ENCODE assay signal across 1 cellular context in the genomic region with DNA sequence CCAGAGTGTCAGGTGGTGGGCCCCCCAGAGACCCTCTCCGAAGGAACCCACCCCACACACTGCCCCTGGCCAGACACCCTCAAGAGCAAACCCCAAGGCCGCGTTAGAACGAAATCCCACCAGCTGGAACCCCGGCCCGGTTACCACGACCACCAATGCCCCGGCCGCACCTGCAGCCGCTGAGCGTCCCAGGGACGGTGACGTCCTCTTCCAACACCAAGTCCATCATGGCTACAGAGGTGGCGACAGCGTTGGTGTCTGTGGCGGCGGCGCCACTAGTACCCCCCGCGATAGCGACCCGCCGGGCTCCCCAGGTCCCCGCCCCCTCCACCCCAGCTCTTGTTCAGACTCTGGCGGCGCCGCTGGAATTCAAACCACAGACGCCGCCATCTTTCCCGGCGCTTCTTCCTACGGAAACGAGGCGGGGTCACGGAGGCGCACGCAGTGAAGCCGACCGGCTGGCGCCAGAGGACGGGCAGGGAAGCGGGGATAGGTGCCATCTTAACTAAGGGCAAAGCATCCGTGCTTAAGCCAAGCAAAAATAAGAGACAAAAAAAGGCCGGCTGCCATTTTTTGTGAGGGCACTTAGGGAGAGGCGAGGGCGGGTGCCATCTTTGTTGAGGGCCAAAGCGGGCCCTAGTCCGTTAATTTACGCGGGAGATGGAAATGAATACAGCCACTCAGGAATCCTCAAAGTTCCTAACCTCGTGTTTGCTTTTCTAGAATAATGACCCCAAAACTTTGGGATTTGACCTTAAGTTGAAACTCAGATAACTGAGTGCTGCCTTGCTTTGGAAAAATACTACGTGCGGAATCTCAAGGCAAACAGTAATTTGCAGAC.
TF ChIP-seq lines count a peak whose summit lies in the region.

A gene (minus strand): TSS at position 418 of the 841 bp plus-strand sequence. CDS start 189 bp downstream, at position 229.

TF ChIP-seq in K562, 482 proteins besides CTCF, POLR2A, EP300 and RAD21 (continued from another document and continues in another):
- TF ChIP-seq, protein P1, sequence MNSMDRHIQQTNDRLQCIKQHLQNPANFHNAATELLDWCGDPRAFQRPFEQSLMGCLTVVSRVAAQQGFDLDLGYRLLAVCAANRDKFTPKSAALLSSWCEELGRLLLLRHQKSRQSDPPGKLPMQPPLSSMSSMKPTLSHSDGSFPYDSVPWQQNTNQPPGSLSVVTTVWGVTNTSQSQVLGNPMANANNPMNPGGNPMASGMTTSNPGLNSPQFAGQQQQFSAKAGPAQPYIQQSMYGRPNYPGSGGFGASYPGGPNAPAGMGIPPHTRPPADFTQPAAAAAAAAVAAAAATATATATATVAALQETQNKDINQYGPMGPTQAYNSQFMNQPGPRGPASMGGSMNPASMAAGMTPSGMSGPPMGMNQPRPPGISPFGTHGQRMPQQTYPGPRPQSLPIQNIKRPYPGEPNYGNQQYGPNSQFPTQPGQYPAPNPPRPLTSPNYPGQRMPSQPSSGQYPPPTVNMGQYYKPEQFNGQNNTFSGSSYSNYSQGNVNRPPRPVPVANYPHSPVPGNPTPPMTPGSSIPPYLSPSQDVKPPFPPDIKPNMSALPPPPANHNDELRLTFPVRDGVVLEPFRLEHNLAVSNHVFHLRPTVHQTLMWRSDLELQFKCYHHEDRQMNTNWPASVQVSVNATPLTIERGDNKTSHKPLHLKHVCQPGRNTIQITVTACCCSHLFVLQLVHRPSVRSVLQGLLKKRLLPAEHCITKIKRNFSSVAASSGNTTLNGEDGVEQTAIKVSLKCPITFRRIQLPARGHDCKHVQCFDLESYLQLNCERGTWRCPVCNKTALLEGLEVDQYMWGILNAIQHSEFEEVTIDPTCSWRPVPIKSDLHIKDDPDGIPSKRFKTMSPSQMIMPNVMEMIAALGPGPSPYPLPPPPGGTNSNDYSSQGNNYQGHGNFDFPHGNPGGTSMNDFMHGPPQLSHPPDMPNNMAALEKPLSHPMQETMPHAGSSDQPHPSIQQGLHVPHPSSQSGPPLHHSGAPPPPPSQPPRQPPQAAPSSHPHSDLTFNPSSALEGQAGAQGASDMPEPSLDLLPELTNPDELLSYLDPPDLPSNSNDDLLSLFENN (IDR thresholded peaks at IDR 0.05; ENCODE audit: low read depth in 2 of 2, low read length in 2 of 2): peak in 1 of 2 experiments; percentile 51; a peak in 1 of 4 replicates
- no peak for TF ChIP-seq HNRNPL (IDR thresholded peaks at IDR 0.05; ENCODE audit: low read depth, low read length)
- TF ChIP-seq, protein P2, sequence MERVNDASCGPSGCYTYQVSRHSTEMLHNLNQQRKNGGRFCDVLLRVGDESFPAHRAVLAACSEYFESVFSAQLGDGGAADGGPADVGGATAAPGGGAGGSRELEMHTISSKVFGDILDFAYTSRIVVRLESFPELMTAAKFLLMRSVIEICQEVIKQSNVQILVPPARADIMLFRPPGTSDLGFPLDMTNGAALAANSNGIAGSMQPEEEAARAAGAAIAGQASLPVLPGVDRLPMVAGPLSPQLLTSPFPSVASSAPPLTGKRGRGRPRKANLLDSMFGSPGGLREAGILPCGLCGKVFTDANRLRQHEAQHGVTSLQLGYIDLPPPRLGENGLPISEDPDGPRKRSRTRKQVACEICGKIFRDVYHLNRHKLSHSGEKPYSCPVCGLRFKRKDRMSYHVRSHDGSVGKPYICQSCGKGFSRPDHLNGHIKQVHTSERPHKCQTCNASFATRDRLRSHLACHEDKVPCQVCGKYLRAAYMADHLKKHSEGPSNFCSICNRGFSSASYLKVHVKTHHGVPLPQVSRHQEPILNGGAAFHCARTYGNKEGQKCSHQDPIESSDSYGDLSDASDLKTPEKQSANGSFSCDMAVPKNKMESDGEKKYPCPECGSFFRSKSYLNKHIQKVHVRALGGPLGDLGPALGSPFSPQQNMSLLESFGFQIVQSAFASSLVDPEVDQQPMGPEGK (CRISPR knock-in tag; IDR thresholded peaks at IDR 0.05; ENCODE audit: borderline replicate concordance): no peak
- TF ChIP-seq ZZZ3 (IDR thresholded peaks at IDR 0.05): no peak
- no peak for TF ChIP-seq ZNF165 (CRISPR knock-in tag; IDR thresholded peaks at IDR 0.05; ENCODE audit: borderline replicate concordance)
- TF ChIP-seq, protein P3, sequence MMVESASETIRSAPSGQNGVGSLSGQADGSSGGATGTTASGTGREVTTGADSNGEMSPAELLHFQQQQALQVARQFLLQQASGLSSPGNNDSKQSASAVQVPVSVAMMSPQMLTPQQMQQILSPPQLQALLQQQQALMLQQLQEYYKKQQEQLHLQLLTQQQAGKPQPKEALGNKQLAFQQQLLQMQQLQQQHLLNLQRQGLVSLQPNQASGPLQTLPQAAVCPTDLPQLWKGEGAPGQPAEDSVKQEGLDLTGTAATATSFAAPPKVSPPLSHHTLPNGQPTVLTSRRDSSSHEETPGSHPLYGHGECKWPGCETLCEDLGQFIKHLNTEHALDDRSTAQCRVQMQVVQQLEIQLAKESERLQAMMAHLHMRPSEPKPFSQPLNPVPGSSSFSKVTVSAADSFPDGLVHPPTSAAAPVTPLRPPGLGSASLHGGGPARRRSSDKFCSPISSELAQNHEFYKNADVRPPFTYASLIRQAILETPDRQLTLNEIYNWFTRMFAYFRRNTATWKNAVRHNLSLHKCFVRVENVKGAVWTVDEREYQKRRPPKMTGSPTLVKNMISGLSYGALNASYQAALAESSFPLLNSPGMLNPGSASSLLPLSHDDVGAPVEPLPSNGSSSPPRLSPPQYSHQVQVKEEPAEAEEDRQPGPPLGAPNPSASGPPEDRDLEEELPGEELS (CRISPR knock-in tag; IDR thresholded peaks at IDR 0.05; ENCODE audit: borderline replicate concordance): no peak
- 0 out of 2 replicates have a peak, but pooled peaks have one; percentile 69 for TF ChIP-seq GTF2E2 (tag; IDR thresholded peaks at IDR 0.05)
- peak; percentile 71; the same call in 1 of the 2 replicates for TF ChIP-seq ZBTB17 (CRISPR knock-in tag; IDR thresholded peaks at IDR 0.05)
- TF ChIP-seq HDAC2 (IDR thresholded peaks at IDR 0.05): 0 out of 2 replicates have a peak, but pooled peaks have one; percentile 14
- TF ChIP-seq HSF4 (CRISPR knock-in tag; IDR thresholded peaks at IDR 0.05; ENCODE audit: borderline replicate concordance): peak; percentile 47; the same call in 1 of the 2 replicates
- TF ChIP-seq, protein P4, sequence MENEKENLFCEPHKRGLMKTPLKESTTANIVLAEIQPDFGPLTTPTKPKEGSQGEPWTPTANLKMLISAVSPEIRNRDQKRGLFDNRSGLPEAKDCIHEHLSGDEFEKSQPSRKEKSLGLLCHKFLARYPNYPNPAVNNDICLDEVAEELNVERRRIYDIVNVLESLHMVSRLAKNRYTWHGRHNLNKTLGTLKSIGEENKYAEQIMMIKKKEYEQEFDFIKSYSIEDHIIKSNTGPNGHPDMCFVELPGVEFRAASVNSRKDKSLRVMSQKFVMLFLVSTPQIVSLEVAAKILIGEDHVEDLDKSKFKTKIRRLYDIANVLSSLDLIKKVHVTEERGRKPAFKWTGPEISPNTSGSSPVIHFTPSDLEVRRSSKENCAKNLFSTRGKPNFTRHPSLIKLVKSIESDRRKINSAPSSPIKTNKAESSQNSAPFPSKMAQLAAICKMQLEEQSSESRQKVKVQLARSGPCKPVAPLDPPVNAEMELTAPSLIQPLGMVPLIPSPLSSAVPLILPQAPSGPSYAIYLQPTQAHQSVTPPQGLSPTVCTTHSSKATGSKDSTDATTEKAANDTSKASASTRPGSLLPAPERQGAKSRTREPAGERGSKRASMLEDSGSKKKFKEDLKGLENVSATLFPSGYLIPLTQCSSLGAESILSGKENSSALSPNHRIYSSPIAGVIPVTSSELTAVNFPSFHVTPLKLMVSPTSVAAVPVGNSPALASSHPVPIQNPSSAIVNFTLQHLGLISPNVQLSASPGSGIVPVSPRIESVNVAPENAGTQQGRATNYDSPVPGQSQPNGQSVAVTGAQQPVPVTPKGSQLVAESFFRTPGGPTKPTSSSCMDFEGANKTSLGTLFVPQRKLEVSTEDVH (IDR thresholded peaks at IDR 0.05; ENCODE audit: low read depth, partially characterized antibody): peak; percentile 97
- TF ChIP-seq, protein P5, sequence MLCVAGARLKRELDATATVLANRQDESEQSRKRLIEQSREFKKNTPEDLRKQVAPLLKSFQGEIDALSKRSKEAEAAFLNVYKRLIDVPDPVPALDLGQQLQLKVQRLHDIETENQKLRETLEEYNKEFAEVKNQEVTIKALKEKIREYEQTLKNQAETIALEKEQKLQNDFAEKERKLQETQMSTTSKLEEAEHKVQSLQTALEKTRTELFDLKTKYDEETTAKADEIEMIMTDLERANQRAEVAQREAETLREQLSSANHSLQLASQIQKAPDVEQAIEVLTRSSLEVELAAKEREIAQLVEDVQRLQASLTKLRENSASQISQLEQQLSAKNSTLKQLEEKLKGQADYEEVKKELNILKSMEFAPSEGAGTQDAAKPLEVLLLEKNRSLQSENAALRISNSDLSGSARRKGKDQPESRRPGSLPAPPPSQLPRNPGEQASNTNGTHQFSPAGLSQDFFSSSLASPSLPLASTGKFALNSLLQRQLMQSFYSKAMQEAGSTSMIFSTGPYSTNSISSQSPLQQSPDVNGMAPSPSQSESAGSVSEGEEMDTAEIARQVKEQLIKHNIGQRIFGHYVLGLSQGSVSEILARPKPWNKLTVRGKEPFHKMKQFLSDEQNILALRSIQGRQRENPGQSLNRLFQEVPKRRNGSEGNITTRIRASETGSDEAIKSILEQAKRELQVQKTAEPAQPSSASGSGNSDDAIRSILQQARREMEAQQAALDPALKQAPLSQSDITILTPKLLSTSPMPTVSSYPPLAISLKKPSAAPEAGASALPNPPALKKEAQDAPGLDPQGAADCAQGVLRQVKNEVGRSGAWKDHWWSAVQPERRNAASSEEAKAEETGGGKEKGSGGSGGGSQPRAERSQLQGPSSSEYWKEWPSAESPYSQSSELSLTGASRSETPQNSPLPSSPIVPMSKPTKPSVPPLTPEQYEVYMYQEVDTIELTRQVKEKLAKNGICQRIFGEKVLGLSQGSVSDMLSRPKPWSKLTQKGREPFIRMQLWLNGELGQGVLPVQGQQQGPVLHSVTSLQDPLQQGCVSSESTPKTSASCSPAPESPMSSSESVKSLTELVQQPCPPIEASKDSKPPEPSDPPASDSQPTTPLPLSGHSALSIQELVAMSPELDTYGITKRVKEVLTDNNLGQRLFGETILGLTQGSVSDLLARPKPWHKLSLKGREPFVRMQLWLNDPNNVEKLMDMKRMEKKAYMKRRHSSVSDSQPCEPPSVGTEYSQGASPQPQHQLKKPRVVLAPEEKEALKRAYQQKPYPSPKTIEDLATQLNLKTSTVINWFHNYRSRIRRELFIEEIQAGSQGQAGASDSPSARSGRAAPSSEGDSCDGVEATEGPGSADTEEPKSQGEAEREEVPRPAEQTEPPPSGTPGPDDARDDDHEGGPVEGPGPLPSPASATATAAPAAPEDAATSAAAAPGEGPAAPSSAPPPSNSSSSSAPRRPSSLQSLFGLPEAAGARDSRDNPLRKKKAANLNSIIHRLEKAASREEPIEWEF (CRISPR knock-in tag; IDR thresholded peaks at IDR 0.05): peak; percentile 91; the same call in 1 of the 2 replicates
- TF ChIP-seq KLF16 (IDR thresholded peaks at IDR 0.05): no peak
- no peak for TF ChIP-seq PTBP1 (IDR thresholded peaks at IDR 0.05; ENCODE audit: low read depth, low read length)
- TF ChIP-seq ZBTB1 (CRISPR knock-in tag; IDR thresholded peaks at IDR 0.05; ENCODE audit: borderline replicate concordance, low read depth): no peak
- no peak; the same call in 1 of the 2 replicates for TF ChIP-seq GTF2F1 (IDR thresholded peaks at IDR 0.05; ENCODE audit: low read depth, low read length)
- TF ChIP-seq, protein P6, sequence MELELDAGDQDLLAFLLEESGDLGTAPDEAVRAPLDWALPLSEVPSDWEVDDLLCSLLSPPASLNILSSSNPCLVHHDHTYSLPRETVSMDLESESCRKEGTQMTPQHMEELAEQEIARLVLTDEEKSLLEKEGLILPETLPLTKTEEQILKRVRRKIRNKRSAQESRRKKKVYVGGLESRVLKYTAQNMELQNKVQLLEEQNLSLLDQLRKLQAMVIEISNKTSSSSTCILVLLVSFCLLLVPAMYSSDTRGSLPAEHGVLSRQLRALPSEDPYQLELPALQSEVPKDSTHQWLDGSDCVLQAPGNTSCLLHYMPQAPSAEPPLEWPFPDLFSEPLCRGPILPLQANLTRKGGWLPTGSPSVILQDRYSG (tag; conservative IDR thresholded peaks at IDR 0.05; ENCODE audit: low read depth): peak; percentile 97
- TF ChIP-seq ZFX (CRISPR knock-in tag; IDR thresholded peaks at IDR 0.05): peak; percentile 91
- peak; percentile 97 for TF ChIP-seq CREM (IDR thresholded peaks at IDR 0.05; ENCODE audit: low read depth)
